ENCODE assay signal across 11 cellular contexts in genomic region chr5:135269828-135270545, GRCh38.
A peak's percentile ranks its signal among the peaks of the same experiment; 100 is the strongest.
DNase-seq lines count a peak whose midpoint lies in the region; ATAC-seq and TF ChIP-seq lines count a peak whose summit lies in the region.
"Had no signal": no experiment of that assay in that cellular context is flagged by ENCODE, and none has a peak within 500 bp of the region (broad histone marks: within the 10 kb centered on the region; RNA-seq: fewer than 3 reads in every experiment).

No MANE protein-coding gene starts in this region.

- H3K36me3 ChIP-seq in colonic mucosa (no peaks in the 10 kb centered on the region), mucosa of descending colon (ENCODE audit: low read depth) (no peaks in the 10 kb centered on the region), aorta (ENCODE audit: control insufficient read depth in 1 of 2, insufficient read depth in 2 of 2, low read length in 1 of 2) (no peaks in the 10 kb centered on the region)

- peak overlapping the region in 1 of 2 donors; percentile 10 for H3K9ac ChIP-seq in colonic mucosa (ENCODE audit: low read depth in 2 of 2, low read length in 2 of 2)

- no peak overlapping the region for H3K4me3 ChIP-seq in colonic mucosa
- no peak overlapping the region for H3K4me3 ChIP-seq in mucosa of descending colon
- H3K4me3 ChIP-seq in aorta (ENCODE audit: low read length in 2 of 2): no peak overlapping the region
- H3K4me3 ChIP-seq: testis had no signal

- no peak overlapping the region for H3K27ac Mint-ChIP-seq in effector memory CD8-positive, alpha-beta T cell

- no peaks in the 10 kb centered on the region for H3K36me3 Mint-ChIP-seq in effector memory CD8-positive, alpha-beta T cell (ENCODE audit: insufficient read depth)

- peak; percentile 55 for ATAC-seq in mucosa of descending colon
- ATAC-seq in aorta (ENCODE audit: low FRiP score): peak; percentile 79
- ATAC-seq in GM21786 (IDR thresholded peaks at IDR 0.05; ENCODE audit: unreplicated experiment): no peak
- no peak for ATAC-seq in effector memory CD8-positive, alpha-beta T cell (replicated peaks)
- no peak for ATAC-seq in HG02981 (IDR thresholded peaks at IDR 0.05; ENCODE audit: unreplicated experiment)

- H3K4me1 Mint-ChIP-seq in effector memory CD8-positive, alpha-beta T cell (ENCODE audit: low read depth in 2 of 2): no peaks in the 10 kb centered on the region
- H3K4me1 Mint-ChIP-seq: neural crest cell had no signal

- H3K27ac ChIP-seq in colonic mucosa (peak overlapping the region; percentile 36), aorta (ENCODE audit: low read depth in 1 of 2, low read length in 2 of 2) (peak overlapping the region; percentile 58 to 89)
- H3K27ac ChIP-seq: testis had no signal

- WGBS in aorta, 2 donors: 30 to 31% methylated on average over 12 of the region's 12 CpGs

- H3K9me3 ChIP-seq in colonic mucosa: no peaks in the 10 kb centered on the region
- no peaks in the 10 kb centered on the region for H3K9me3 ChIP-seq in mucosa of descending colon
- H3K9me3 ChIP-seq in aorta (ENCODE audit: control insufficient read depth, low read length): no peaks in the 10 kb centered on the region
- H3K9me3 ChIP-seq: testis had no signal

- H3K4me1 ChIP-seq in colonic mucosa (no peaks in the 10 kb centered on the region), mucosa of descending colon (ENCODE audit: low read depth) (peaks cover 3% of the 10 kb centered on the region), aorta (ENCODE audit: control insufficient read depth in 1 of 2, insufficient read depth in 2 of 2, low read length in 2 of 2) (no peaks in the 10 kb centered on the region)
- H3K4me1 ChIP-seq: testis had no signal

- no peak for TF ChIP-seq CTCF in colonic mucosa (IDR thresholded peaks at IDR 0.05)
- no peak for TF ChIP-seq CTCF in mucosa of descending colon (IDR thresholded peaks at IDR 0.05)

- peaks cover 50 to 67% of the 10 kb centered on the region in 2 donors for H3K27me3 Mint-ChIP-seq in effector memory CD8-positive, alpha-beta T cell

- H3K27me3 ChIP-seq in colonic mucosa (no peaks in the 10 kb centered on the region), aorta (ENCODE audit: control insufficient read depth in 1 of 2, insufficient read depth in 2 of 2, low read length in 1 of 2) (no peaks in the 10 kb centered on the region)
- H3K27me3 ChIP-seq: testis had no signal

- H3K4me3 Mint-ChIP-seq in effector memory CD8-positive, alpha-beta T cell: no peak overlapping the region
- H3K4me3 Mint-ChIP-seq: neural crest cell had no signal

- DNase-seq in LHCN-M2 (ENCODE audit: low read depth): peak; percentile 78
- no peak for DNase-seq in colonic mucosa
- no peak for DNase-seq in mucosa of descending colon
- DNase-seq in aorta: peak; percentile 64 to 76
- DNase-seq in effector memory CD8-positive, alpha-beta T cell: no peak
- DNase-seq: activated CD4-positive, alpha-beta T cell treated with anti-CD3 and anti-CD28 coated beads for 4 hours; Right ventricle myocardium superior; testis had no signal

- intact Hi-C loops in colonic mucosa (cut with DNase I) (no loop called here), mucosa of descending colon (cut with DNase I, micrococcal nuclease) (no loop called here), aorta (cut with DNase I) (no loop called here)

- no peaks in the 10 kb centered on the region for H3K9me3 Mint-ChIP-seq in effector memory CD8-positive, alpha-beta T cell
- H3K9me3 Mint-ChIP-seq: neural crest cell had no signal

Comparison
In these comparisons a context has a peak if more than half of its experiments do, and no peak if none do; other contexts are left out.
1. DNase-seq: peak in LHCN-M2 (single experiment) and aorta (2 of 2); none in colonic mucosa (single experiment), mucosa of descending colon (0 of 3) and effector memory CD8-positive, alpha-beta T cell (0 of 3).
2. ATAC-seq: peak in mucosa of descending colon (single experiment) and aorta (single experiment); none in GM21786 (single experiment), effector memory CD8-positive, alpha-beta T cell (single experiment) and HG02981 (single experiment).